In the genomic region with DNA sequence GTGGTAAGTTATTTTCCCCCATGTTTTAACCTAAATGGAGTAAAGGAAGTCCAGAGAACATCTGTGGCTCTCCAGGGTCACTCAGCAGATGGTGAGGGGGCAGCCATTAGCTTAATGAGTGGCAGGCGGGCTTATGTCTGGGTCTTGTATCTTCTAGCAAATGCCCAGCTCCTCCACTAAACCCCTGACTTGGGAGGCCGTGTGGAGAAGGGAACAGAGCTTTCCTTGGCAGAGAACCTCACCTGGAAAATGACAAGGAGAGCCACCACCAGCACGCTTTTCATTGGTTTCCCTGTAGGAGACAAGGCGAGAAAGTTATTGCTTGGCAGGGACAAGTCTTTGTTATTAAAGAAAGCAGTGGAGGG, we compare ENCODE assay signal across 13 cellular contexts. TPM values are rescaled to one million over a fixed set of nuclear protein-coding genes. Genes with fewer than 3 reads are reported as not detected.
DNase-seq lines count a peak whose midpoint lies in the region; ATAC-seq, FAIRE-seq and TF ChIP-seq lines count a peak whose summit lies in the region.
"Had no signal": no experiment of that assay in that cellular context is flagged by ENCODE, and none has a peak within 500 bp of the region (broad histone marks: within the 10 kb centered on the region; RNA-seq: fewer than 3 reads in every experiment).

No MANE protein-coding gene starts in this region.

- no peak for DNase-seq in CD8-positive, alpha-beta memory T cell
- peak; percentile 42 for DNase-seq in endodermal cell
- DNase-seq in gastrocnemius medialis, result no peak
- no peak for DNase-seq in pancreas
- DNase-seq in upper lobe of right lung, result no peak
- DNase-seq: foreskin melanocyte, Karpas-422, NCI-H345 had no signal

- no peaks in the 10 kb centered on the region for H3K9me3 Mint-ChIP-seq in CD8-positive, alpha-beta memory T cell
- no peaks in the 10 kb centered on the region for H3K9me3 Mint-ChIP-seq in endodermal cell

- peaks cover 97% of the 10 kb centered on the region for H3K4me1 ChIP-seq in CD8-positive, alpha-beta memory T cell (ENCODE audit: insufficient read depth, low read length)
- H3K4me1 ChIP-seq in Loucy (ENCODE audit: insufficient read depth, low read length, poor library complexity, severe bottlenecking), result peaks cover 76% of the 10 kb centered on the region
- H3K4me1 ChIP-seq in endodermal cell (ENCODE audit: control insufficient read depth, insufficient read depth, low read length), result no peaks in the 10 kb centered on the region
- H3K4me1 ChIP-seq in gastrocnemius medialis, result peaks cover 13 to 15% of the 10 kb centered on the region in 2 donors
- H3K4me1 ChIP-seq in pancreas, result peaks cover 0 to 3% (median 0%) of the 10 kb centered on the region in 3 donors
- H3K4me1 ChIP-seq in upper lobe of right lung, result peaks cover 43% of the 10 kb centered on the region

- H3K79me2 ChIP-seq in Loucy (ENCODE audit: insufficient read depth, low read length), result peaks cover 41% of the 10 kb centered on the region

- H3K27me3 ChIP-seq in CD8-positive, alpha-beta memory T cell (ENCODE audit: insufficient read depth, low read length, poor library complexity, severe bottlenecking), result no peaks in the 10 kb centered on the region
- no peaks in the 10 kb centered on the region for H3K27me3 ChIP-seq in Loucy (ENCODE audit: insufficient read depth, low read length, poor library complexity, severe bottlenecking)
- no peaks in the 10 kb centered on the region for H3K27me3 ChIP-seq in endodermal cell (ENCODE audit: control insufficient read depth, insufficient read depth, low read length, poor library complexity, severe bottlenecking)
- H3K27me3 ChIP-seq in gastrocnemius medialis, result no peaks in the 10 kb centered on the region
- H3K27me3 ChIP-seq in pancreas, result no peaks in the 10 kb centered on the region
- H3K27me3 ChIP-seq in upper lobe of right lung, result no peaks in the 10 kb centered on the region

- no peak overlapping the region for H3K27ac ChIP-seq in CD8-positive, alpha-beta memory T cell (ENCODE audit: low read depth, low read length)
- no peak overlapping the region for H3K27ac ChIP-seq in endodermal cell (ENCODE audit: low read depth, low read length)
- H3K27ac ChIP-seq in gastrocnemius medialis, result peak overlapping the region in 3 of 4 donors; percentile 63 to 73 (median 66)
- H3K27ac ChIP-seq in pancreas, result no peak overlapping the region
- H3K27ac ChIP-seq in upper lobe of right lung, result no peak overlapping the region

- H3K9ac ChIP-seq in Loucy (ENCODE audit: low read depth, low read length, poor library complexity, severe bottlenecking) (peak overlapping the region; percentile 82), endodermal cell (ENCODE audit: extremely low read depth, low read length, poor library complexity, severe bottlenecking) (no peak overlapping the region)

- H3K9me3 ChIP-seq in CD8-positive, alpha-beta memory T cell (ENCODE audit: low read length), result no peaks in the 10 kb centered on the region
- H3K9me3 ChIP-seq in Loucy (ENCODE audit: insufficient read depth, low read depth, low read length), result no peaks in the 10 kb centered on the region
- H3K9me3 ChIP-seq in endodermal cell (ENCODE audit: control insufficient read depth, low read length), result no peaks in the 10 kb centered on the region
- H3K9me3 ChIP-seq in gastrocnemius medialis, result no peaks in the 10 kb centered on the region
- no peaks in the 10 kb centered on the region for H3K9me3 ChIP-seq in pancreas
- no peaks in the 10 kb centered on the region for H3K9me3 ChIP-seq in upper lobe of right lung

- H3K4me2 ChIP-seq in Loucy (ENCODE audit: low read depth, low read length, poor library complexity, severe bottlenecking), result no peak overlapping the region

- 80 to 90% methylated on average over 2 to 4 of the region's 4 CpGs for WGBS in endodermal cell (ENCODE audit: insufficient coverage in 1 of 2, insufficient read length in 1 of 2), 2 experiments
- WGBS in pancreas, 2 donors, result 64 to 73% methylated on average over 4 of the region's 4 CpGs

- FAIRE-seq in pancreas (lab: Jason Lieb, UNC), result no peak

- no peak for TF ChIP-seq POLR2A in gastrocnemius medialis (IDR thresholded peaks at IDR 0.05)

- H3K4me3 Mint-ChIP-seq in CD8-positive, alpha-beta memory T cell, result peak overlapping the region in 2 of 7 donors; percentile 8 to 29
- no peak overlapping the region for H3K4me3 Mint-ChIP-seq in endodermal cell

- H3K36me3 Mint-ChIP-seq in CD8-positive, alpha-beta memory T cell, result peaks cover 0 to 97% (median 18%) of the 10 kb centered on the region in 3 donors
- no peaks in the 10 kb centered on the region for H3K36me3 Mint-ChIP-seq in endodermal cell (ENCODE audit: low read depth)

- H2AFZ ChIP-seq in Loucy (ENCODE audit: low read length), result no peak overlapping the region

- TF ChIP-seq CTCF in Loucy (conservative IDR thresholded peaks at IDR 0.05; ENCODE audit: low read length), result no peak
- TF ChIP-seq CTCF in endodermal cell (conservative IDR thresholded peaks at IDR 0.05), result no peak
- no peak for TF ChIP-seq CTCF in gastrocnemius medialis (IDR thresholded peaks at IDR 0.05 in 4 of 5, conservative IDR thresholded peaks at IDR 0.05 in 1 of 5)
- no peak for TF ChIP-seq CTCF in pancreas (IDR thresholded peaks at IDR 0.05)
- TF ChIP-seq CTCF in upper lobe of right lung (IDR thresholded peaks at IDR 0.05), result no peak

- peak overlapping the region in 7 of 8 donors; percentile 37 to 94 (median 74) for H3K27ac Mint-ChIP-seq in CD8-positive, alpha-beta memory T cell
- no peak overlapping the region for H3K27ac Mint-ChIP-seq in endodermal cell

- peaks cover 7% of the 10 kb centered on the region; the same call in 1 of the 2 replicates for H3F3A ChIP-seq in Loucy (ENCODE audit: low read depth)

- no peaks in the 10 kb centered on the region for H4K20me1 ChIP-seq in Loucy (ENCODE audit: insufficient read depth, low read length, poor library complexity, severe bottlenecking)

- POLR2A ChIA-PET in CD8-positive, alpha-beta memory T cell (lab: Charles Lee), result no interaction called here

- intact Hi-C loops in gastrocnemius medialis (cut with DNase I; ENCODE audit: low total_unique reads), result loop anchor here (10.0 kb wide), 1 partner anchor 264 kb away; no protein-coding TSS in a partner anchor
- intact Hi-C loops in pancreas (cut with DNase I), result loop anchor here in 1 of 3 donors (10.0 kb wide), 1 partner anchor 194 kb away; the partner anchor contains the start of gene GJD3
- intact Hi-C loops in upper lobe of right lung (cut with DNase I), result loop anchor here (5.0 kb wide), 1 partner anchor 116 kb away; the partner anchor contains the start of gene IGFBP4

- no peak overlapping the region for H3K4me3 ChIP-seq in CD8-positive, alpha-beta memory T cell (ENCODE audit: low read length)
- H3K4me3 ChIP-seq in Loucy (ENCODE audit: low read length, poor library complexity, severe bottlenecking) (no peak overlapping the region), endodermal cell (ENCODE audit: low read length) (no peak overlapping the region), gastrocnemius medialis (no peak overlapping the region), pancreas (no peak overlapping the region), upper lobe of right lung (no peak overlapping the region)

- ATAC-seq in gastrocnemius medialis, result no peak
- ATAC-seq in pancreas, result no peak
- ATAC-seq in upper lobe of right lung, result no peak
- no peak for ATAC-seq in GM18909 (IDR thresholded peaks at IDR 0.05; ENCODE audit: poor library complexity, unreplicated experiment)
- ATAC-seq: sciatic nerve had no signal

- CTCF ChIA-PET in CD8-positive, alpha-beta memory T cell (lab: Charles Lee), result interaction anchor here (0.9 to 17.6 kb wide), 12 partner anchors 18 to 204 kb away, joined by 3 to 475 read pairs (median 8); partner anchors contain the start of gene IGFBP4

- peaks cover 74 to 96% (median 95%) of the 10 kb centered on the region in 3 donors for H3K4me1 Mint-ChIP-seq in CD8-positive, alpha-beta memory T cell
- peaks cover 11% of the 10 kb centered on the region for H3K4me1 Mint-ChIP-seq in endodermal cell

- in situ Hi-C loops in gastrocnemius medialis (cut with MboI; ENCODE audit: low sequenced_read_pairs in 4 of 4), result no loop called here

- peaks cover 69% of the 10 kb centered on the region for H3K36me3 ChIP-seq in CD8-positive, alpha-beta memory T cell (ENCODE audit: insufficient read depth, low read length)
- H3K36me3 ChIP-seq in Loucy (ENCODE audit: insufficient read depth, low read length), result peaks cover 12% of the 10 kb centered on the region; the same call in 1 of the 2 replicates
- no peaks in the 10 kb centered on the region for H3K36me3 ChIP-seq in endodermal cell (ENCODE audit: control insufficient read depth, insufficient read depth, low read length)
- H3K36me3 ChIP-seq in gastrocnemius medialis, result no peaks in the 10 kb centered on the region
- H3K36me3 ChIP-seq in pancreas, result no peaks in the 10 kb centered on the region
- H3K36me3 ChIP-seq in upper lobe of right lung, result no peaks in the 10 kb centered on the region

- no peaks in the 10 kb centered on the region for H3K9me2 ChIP-seq in Loucy (replicated peaks; ENCODE audit: low read depth, low read length)

- peaks cover 0 to 7% of the 10 kb centered on the region in 2 donors for H3K27me3 Mint-ChIP-seq in CD8-positive, alpha-beta memory T cell
- H3K27me3 Mint-ChIP-seq in endodermal cell (ENCODE audit: insufficient read depth), result peaks cover 13% of the 10 kb centered on the region

RNA-seq across cellular contexts. Expression of gene CCR7, which starts 6.6 kb away (rescaled TPM):
- 100 to 1,000 TPM; 152 to 154 TPM for total RNA-seq in CD8-positive, alpha-beta memory T cell
- 286 TPM for polyA plus RNA-seq in CD8-positive, alpha-beta memory T cell
- total RNA-seq in endodermal cell (under 1 TPM in 1 of 2 donors, not detected in 1; 0.53 TPM), gastrocnemius medialis (under 1 TPM in 1 of 4 donors, not detected in 3; 0.11 TPM), pancreas (under 1 TPM in 3 of 6 donors, not detected in 3; 0.09 to 0.82 (median 0.09) TPM), upper lobe of right lung (1.1 TPM)
- 0.21 TPM for polyA plus RNA-seq in endodermal cell (2013, experiment 1 of 2)
- polyA plus RNA-seq in endodermal cell (2013, experiment 2 of 2), result not detected
- under 1 TPM; 0.07 to 0.08 TPM for polyA plus RNA-seq in pancreas
- total RNA-seq: Daoy, lung microvascular endothelial cell had no signal

RNA-seq across cellular contexts. Expression of gene TNS4, which starts 57.2 kb away (rescaled TPM):
- total RNA-seq in CD8-positive, alpha-beta memory T cell, result 1 to 10 TPM; 3.1 TPM
- 0.41 TPM for polyA plus RNA-seq in CD8-positive, alpha-beta memory T cell
- total RNA-seq in endodermal cell (1 to 10 TPM in 1 of 2 donors, under 1 TPM in 1; 0.89 to 2.5 TPM), gastrocnemius medialis (under 1 TPM in 1 of 4 donors, not detected in 3; 0.18 TPM), pancreas (under 1 TPM in 2 of 6 donors, not detected in 4; 0.16 to 0.24 TPM), upper lobe of right lung (0.78 TPM)
- 0.07 TPM for polyA plus RNA-seq in endodermal cell (2013, experiment 1 of 2)
- not detected for polyA plus RNA-seq in endodermal cell (2013, experiment 2 of 2)
- not detected for polyA plus RNA-seq in pancreas
- total RNA-seq: lung microvascular endothelial cell had no signal

Comparison
In these comparisons a context has a peak if more than half of its experiments do, and no peak if none do; other contexts are left out.
1. H3K27ac ChIP-seq: peak in gastrocnemius medialis (3 of 4); none in CD8-positive, alpha-beta memory T cell (single experiment), endodermal cell (single experiment), pancreas (0 of 4) and upper lobe of right lung (single experiment).
2. RNA of gene CCR7, which starts 6.6 kb away (total RNA-seq): 152 to 154 TPM in CD8-positive, alpha-beta memory T cell; 1.1 TPM in upper lobe of right lung (single experiment), 0.53 TPM in endodermal cell, 0.09 to 0.82 TPM in pancreas and 0.11 TPM in gastrocnemius medialis; every median in the first group is over 10 times any median in the second.